In the genomic region with DNA sequence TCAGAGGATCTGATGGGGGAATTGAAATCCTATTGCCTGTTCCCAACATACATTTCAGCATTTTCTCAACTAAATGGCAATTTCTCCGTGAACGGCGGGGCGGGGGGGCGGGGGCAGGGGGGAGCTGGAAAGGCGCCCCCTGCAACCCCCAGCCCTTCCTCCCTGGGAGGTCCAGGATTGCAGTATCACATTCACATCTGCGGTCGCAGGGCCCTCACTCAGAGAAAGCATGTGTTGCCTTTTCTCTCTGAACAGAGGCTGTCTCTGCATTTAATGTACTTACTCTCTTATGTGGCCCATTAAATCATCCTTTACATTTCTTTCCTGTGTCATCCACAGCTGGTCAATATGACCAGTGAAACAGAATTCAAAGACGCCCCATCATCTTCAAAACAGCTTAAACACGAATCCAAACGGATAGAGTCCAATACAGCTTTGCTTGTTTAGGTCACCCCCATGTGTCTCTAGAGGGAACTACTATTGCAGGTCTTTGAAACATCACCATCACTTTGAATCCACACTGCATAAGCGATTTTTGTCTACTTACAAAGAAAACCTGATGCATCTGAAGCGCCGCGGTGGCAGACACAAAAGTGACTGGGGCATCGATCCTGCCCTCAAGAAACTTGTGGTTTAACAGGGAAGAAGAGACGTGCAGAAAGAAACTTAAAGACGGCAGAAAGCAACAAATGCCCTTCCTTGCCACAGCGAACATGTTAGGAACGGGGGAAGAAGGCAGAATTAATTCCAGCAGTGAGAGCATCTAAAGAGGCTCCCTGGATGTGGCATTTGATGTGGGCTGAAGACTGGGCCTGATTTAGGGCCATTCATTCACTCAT, we compare ENCODE assay signal across 8 cellular contexts. TPM values are rescaled to one million over a fixed set of nuclear protein-coding genes. Genes with fewer than 3 reads are reported as not detected.
A peak's percentile ranks its signal among the peaks of the same experiment; 100 is the strongest.
DNase-seq lines count a peak whose midpoint lies in the region; ATAC-seq and TF ChIP-seq lines count a peak whose summit lies in the region.

No MANE protein-coding gene starts in this region.

- H3K9me3 Mint-ChIP-seq in endodermal cell = peaks cover 21% of the 10 kb centered on the region

- peak; percentile 56 for TF ChIP-seq CTCF in GM13976 (IDR thresholded peaks at IDR 0.05; ENCODE audit: borderline replicate concordance, control extremely low read depth, extremely low read depth, insufficient read depth, missing control alignments)
- TF ChIP-seq CTCF in Panc1 (IDR thresholded peaks at IDR 0.05) = peak; percentile 76
- peak; percentile 78 for TF ChIP-seq CTCF in endodermal cell (conservative IDR thresholded peaks at IDR 0.05)

- no peak overlapping the region for H3K4ac ChIP-seq in mesendoderm (ENCODE audit: low read depth, low read length)

- H3K18ac ChIP-seq in mesendoderm (ENCODE audit: low read length) = no peak overlapping the region

- no peak overlapping the region for H3K27ac ChIP-seq in Panc1 (ENCODE audit: low read length)
- H3K27ac ChIP-seq in endodermal cell (ENCODE audit: low read depth, low read length) = no peak overlapping the region
- no peak overlapping the region for H3K27ac ChIP-seq in mesendoderm (ENCODE audit: low read depth, low read length)

- H3K9me3 ChIP-seq in Panc1 (ENCODE audit: control insufficient read depth, insufficient read depth, low read depth, low read length) = no peaks in the 10 kb centered on the region
- H3K9me3 ChIP-seq in endodermal cell (ENCODE audit: control insufficient read depth, low read length) = peaks cover 6% of the 10 kb centered on the region

- H3K4me2 ChIP-seq in mesendoderm (ENCODE audit: low read length) = no peak overlapping the region

- no peaks in the 10 kb centered on the region for H3K27me3 ChIP-seq in Panc1 (ENCODE audit: control insufficient read depth, insufficient read depth, low read length)
- H3K27me3 ChIP-seq in endodermal cell (ENCODE audit: control insufficient read depth, insufficient read depth, low read length, poor library complexity, severe bottlenecking) = no peaks in the 10 kb centered on the region
- no peaks in the 10 kb centered on the region for H3K27me3 ChIP-seq in mesendoderm (ENCODE audit: insufficient read depth, low read length, poor library complexity)

- no peak overlapping the region for H2AK5ac ChIP-seq in mesendoderm (ENCODE audit: low read length)

- H2BK15ac ChIP-seq in mesendoderm (replicated peaks; ENCODE audit: low read depth) = no peak overlapping the region

- DNase-seq in Ammon's horn (ENCODE audit: low spot score) = peak; percentile 76
- DNase-seq in GM13976 (ENCODE audit: low spot score) = peak; percentile 85
- DNase-seq in Panc1 (ENCODE audit: low read depth, low spot score) = peak; percentile 41
- no peak for DNase-seq in endodermal cell
- peak; percentile 64 for DNase-seq in mesendoderm
- no peak for DNase-seq in mucosa of gallbladder (ENCODE audit: low spot score)
- DNase-seq in NCI-H2196 (lab: John Stamatoyannopoulos, UW; ENCODE audit: unreplicated experiment) = no peak

- H2BK5ac ChIP-seq in mesendoderm (ENCODE audit: low read length) = no peak overlapping the region

- intact Hi-C loops in Panc1 (cut with micrococcal nuclease; ENCODE audit: unreplicated experiment) = loop anchor here (1.0 kb wide), 1 partner anchor 210 kb away; no protein-coding TSS in a partner anchor

- no peak overlapping the region for H3K27ac Mint-ChIP-seq in endodermal cell

- H3K79me1 ChIP-seq in mesendoderm (ENCODE audit: low read length) = no peaks in the 10 kb centered on the region

- no peaks in the 10 kb centered on the region for H3K36me3 Mint-ChIP-seq in endodermal cell (ENCODE audit: low read depth)

- H3K36me3 ChIP-seq in Panc1 (ENCODE audit: control insufficient read depth, insufficient read depth, low read length) = no peaks in the 10 kb centered on the region
- no peaks in the 10 kb centered on the region for H3K36me3 ChIP-seq in endodermal cell (ENCODE audit: control insufficient read depth, insufficient read depth, low read length)
- H3K36me3 ChIP-seq in mesendoderm (ENCODE audit: control insufficient read depth, insufficient read depth, low read length) = no peaks in the 10 kb centered on the region

- WGBS in endodermal cell (ENCODE audit: insufficient coverage in 1 of 2, insufficient read length in 1 of 2), 2 experiments = 77 to 87% methylated on average over 18 to 20 of the region's 20 CpGs
- no CpG with 5 or more reads among the region's 20 CpGs for WGBS in mesendoderm (ENCODE audit: extremely low coverage, insufficient coverage, low lambda C conversion rate)

- H3K4me1 Mint-ChIP-seq in endodermal cell = no peaks in the 10 kb centered on the region

- in situ Hi-C loops in GM13976 (cut with MboI; ENCODE audit: low sequenced_read_pairs, unreplicated experiment) = loop anchor here (10.0 kb wide), 1 partner anchor 210 kb away; no protein-coding TSS in a partner anchor
- in situ Hi-C loops in Panc1 (cut with HindIII; ENCODE audit: low pct_unique_long_range_greater_than_20kb, low sequenced_read_pairs) = no loop called here

- no peak overlapping the region for H4K5ac ChIP-seq in mesendoderm (ENCODE audit: low read length)

- no peak overlapping the region for H4K8ac ChIP-seq in mesendoderm (ENCODE audit: low read depth, low read length)

- no peak overlapping the region for H3K4me3 ChIP-seq in Panc1 (ENCODE audit: low read depth in 2 of 2, low read length in 2 of 2)
- H3K4me3 ChIP-seq in endodermal cell (ENCODE audit: low read length) = no peak overlapping the region
- no peak overlapping the region for H3K4me3 ChIP-seq in mesendoderm (ENCODE audit: low read length)

- no peaks in the 10 kb centered on the region for H3K27me3 Mint-ChIP-seq in endodermal cell (ENCODE audit: insufficient read depth)

- H3K4me1 ChIP-seq in Panc1 (ENCODE audit: control insufficient read depth, insufficient read depth, low read length) (no peaks in the 10 kb centered on the region), endodermal cell (ENCODE audit: control insufficient read depth, insufficient read depth, low read length) (no peaks in the 10 kb centered on the region), mesendoderm (ENCODE audit: control insufficient read depth, low read depth, low read length) (no peaks in the 10 kb centered on the region)

- no peak overlapping the region for H2BK120ac ChIP-seq in mesendoderm (ENCODE audit: low read depth, low read length)

- no peaks in the 10 kb centered on the region for H3K79me2 ChIP-seq in mesendoderm (ENCODE audit: control insufficient read depth, insufficient read depth, low read length)

- no peak overlapping the region for H3K23ac ChIP-seq in mesendoderm (ENCODE audit: low read length)

- BruUV-seq in Panc1 (replicated peaks; lab: Mats Ljungman, UMichigan) = no TSS peak

- POLR2A ChIA-PET in Panc1 (lab: Charles Lee) = no interaction called here

- ATAC-seq in HG03066 (IDR thresholded peaks at IDR 0.05; ENCODE audit: low read depth, unreplicated experiment) = peak; percentile 56
- ATAC-seq in Panc1 = peak; percentile 85

- H3K9ac ChIP-seq in endodermal cell (ENCODE audit: extremely low read depth, low read length, poor library complexity, severe bottlenecking) (no peak overlapping the region), mesendoderm (ENCODE audit: low read length) (no peak overlapping the region)

- CTCF ChIA-PET in Panc1 (lab: Charles Lee) = interaction anchor here (0.9 kb wide), 1 partner anchor 33 kb away, joined by 3 read pairs; no protein-coding TSS in a partner anchor

- H3K4me3 Mint-ChIP-seq in endodermal cell = no peak overlapping the region

- no peak overlapping the region for H3K56ac ChIP-seq in mesendoderm (ENCODE audit: low read length)

RNA-seq across cellular contexts. Expression of a gene that starts 17.0 kb away (rescaled TPM):
- total RNA-seq in Panc1 (2021; ENCODE audit: unreplicated experiment) (5.8 TPM), endodermal cell (10 to 100 TPM; 12.9 to 13.6 TPM), mucosa of gallbladder (4.1 TPM)
- polyA plus RNA-seq in Panc1 (2012; ENCODE audit: insufficient read length) = 8.6 TPM
- 9.7 TPM for polyA plus RNA-seq in endodermal cell (2013, experiment 1 of 2)
- polyA plus RNA-seq in endodermal cell (2013, experiment 2 of 2) = 8.7 TPM
- polyA plus RNA-seq in mesendoderm (2013, experiment 1 of 2) = 7.4 TPM
- 6.2 TPM for polyA plus RNA-seq in mesendoderm (2013, experiment 2 of 2)

Comparison
In these comparisons a context has a peak if more than half of its experiments do, and no peak if none do; other contexts are left out.
1. DNase-seq: peak in Ammon's horn (single experiment), GM13976 (single experiment), Panc1 (single experiment) and mesendoderm (single experiment); none in endodermal cell (single experiment), mucosa of gallbladder (single experiment) and NCI-H2196 (single experiment).
2. Peak in every context shown above with its lines, with median percentiles within 50 percentile points of each other: CTCF ChIP-seq.